Comparison of ENCODE assay signal across 22 cellular contexts in genomic region chr13:40186636-40187323, GRCh38.
A peak's percentile ranks its signal among the peaks of the same experiment; 100 is the strongest.
DNase-seq lines count a peak whose midpoint lies in the region; ATAC-seq and TF ChIP-seq lines count a peak whose summit lies in the region.
"Had no signal": no experiment of that assay in that cellular context is flagged by ENCODE, and none has a peak within 500 bp of the region (broad histone marks: within the 10 kb centered on the region; RNA-seq: fewer than 3 reads in every experiment).

No MANE protein-coding gene starts in this region.

- H3K4me1 Mint-ChIP-seq in CD8-positive, alpha-beta T cell (ENCODE audit: low read depth): peaks cover 90% of the 10 kb centered on the region
- peaks cover 53% of the 10 kb centered on the region for H3K4me1 Mint-ChIP-seq in activated T-helper 17 cell treated with anti-CD3 and anti-CD28 coated beads, Interleukin-2, amount 50 U/mL, for 72 hours
- H3K4me1 Mint-ChIP-seq in naive thymus-derived CD8-positive, alpha-beta T cell: peaks cover 58 to 97% (median 87%) of the 10 kb centered on the region in 4 donors
- peaks cover 16% of the 10 kb centered on the region for H3K4me1 Mint-ChIP-seq in glutamatergic neuron (ENCODE audit: low read depth, unreplicated experiment)

- CTCF ChIA-PET in CD8-positive, alpha-beta T cell (lab: Charles Lee): interaction anchor here (0.5 to 5.9 kb wide), 21 partner anchors 9 to 496 kb away, joined by 3 to 35 read pairs (median 4); no protein-coding TSS in a partner anchor

- intact Hi-C loops in CD8-positive, alpha-beta T cell (cut with DNase I, micrococcal nuclease): loop anchor here (1.0 to 5.0 kb wide), 10 partner anchors 14 to 480 kb away; partner anchors contain the start of gene FOXO1 (in 1 of the 2)

- POLR2A ChIA-PET in CD8-positive, alpha-beta T cell (lab: Charles Lee): interaction anchor here (0.5 to 13.1 kb wide), 22 partner anchors 12 to 796 kb away, joined by 3 to 151 read pairs (median 4); partner anchors contain the start of gene FOXO1
- POLR2A ChIA-PET in naive thymus-derived CD8-positive, alpha-beta T cell (lab: Charles Lee): interaction anchor here (0.6 to 3.2 kb wide), 33 partner anchors 9 to 1102 kb away, joined by 3 to 40 read pairs (median 5); partner anchors contain the start of gene FOXO1

- H3K4me3 ChIP-seq in CD8-positive, alpha-beta T cell (ENCODE audit: low read depth, low read length): peak overlapping the region; percentile 0
- H3K4me3 ChIP-seq: adrenal gland, cardiac muscle cell, K562, lung, prostate gland, SJCRH30, upper lobe of left lung had no signal

- H3K9me3 Mint-ChIP-seq in CD8-positive, alpha-beta T cell: no peaks in the 10 kb centered on the region
- peaks cover 4% of the 10 kb centered on the region for H3K9me3 Mint-ChIP-seq in activated T-helper 17 cell treated with anti-CD3 and anti-CD28 coated beads, Interleukin-2, amount 50 U/mL, for 72 hours
- H3K9me3 Mint-ChIP-seq in naive thymus-derived CD8-positive, alpha-beta T cell: peaks cover 0 to 19% (median 0%) of the 10 kb centered on the region in 9 donors
- H3K9me3 Mint-ChIP-seq in glutamatergic neuron (ENCODE audit: unreplicated experiment): peaks cover 2% of the 10 kb centered on the region
- H3K9me3 Mint-ChIP-seq: stimulated activated naive B cell treated with anti-CD40 and anti-IgM and Interleukin-4, amounts not matched to agents 10 μg/mL and 1 μg/mL and 100 μg/mL, for 72 hours had no signal

- no peaks in the 10 kb centered on the region for H3K27me3 Mint-ChIP-seq in CD8-positive, alpha-beta T cell (ENCODE audit: low read depth)
- no peaks in the 10 kb centered on the region for H3K27me3 Mint-ChIP-seq in activated T-helper 17 cell treated with anti-CD3 and anti-CD28 coated beads, Interleukin-2, amount 50 U/mL, for 72 hours
- H3K27me3 Mint-ChIP-seq in naive thymus-derived CD8-positive, alpha-beta T cell: peaks cover 0 to 1% (median 0%) of the 10 kb centered on the region in 5 donors
- H3K27me3 Mint-ChIP-seq in glutamatergic neuron (ENCODE audit: unreplicated experiment): no peaks in the 10 kb centered on the region
- H3K27me3 Mint-ChIP-seq: stimulated activated naive B cell treated with anti-CD40 and anti-IgM and Interleukin-4, amounts not matched to agents 10 μg/mL and 1 μg/mL and 100 μg/mL, for 72 hours had no signal

- H3K27me3 ChIP-seq in CD8-positive, alpha-beta T cell (ENCODE audit: insufficient read depth, low read length): no peaks in the 10 kb centered on the region
- H3K27me3 ChIP-seq: adrenal gland, cardiac muscle cell, SJCRH30, upper lobe of left lung had no signal

- ATAC-seq in CD8-positive, alpha-beta T cell: peak; percentile 4
- no peak for ATAC-seq in activated T-helper 17 cell treated with anti-CD3 and anti-CD28 coated beads, Interleukin-2, amount 50 U/mL, for 72 hours (replicated peaks)
- ATAC-seq in naive thymus-derived CD8-positive, alpha-beta T cell: peak in 1 of 2 donors; percentile 7
- ATAC-seq: K562 had no signal

- no peaks in the 10 kb centered on the region for H3K36me3 Mint-ChIP-seq in CD8-positive, alpha-beta T cell
- H3K36me3 Mint-ChIP-seq in activated T-helper 17 cell treated with anti-CD3 and anti-CD28 coated beads, Interleukin-2, amount 50 U/mL, for 72 hours (ENCODE audit: low read depth): no peaks in the 10 kb centered on the region
- peaks cover 0 to 7% (median 4%) of the 10 kb centered on the region in 3 donors for H3K36me3 Mint-ChIP-seq in naive thymus-derived CD8-positive, alpha-beta T cell
- no peaks in the 10 kb centered on the region for H3K36me3 Mint-ChIP-seq in glutamatergic neuron (ENCODE audit: unreplicated experiment)
- H3K36me3 Mint-ChIP-seq: stimulated activated naive B cell treated with anti-CD40 and anti-IgM and Interleukin-4, amounts not matched to agents 10 μg/mL and 1 μg/mL and 100 μg/mL, for 72 hours had no signal

- H3K9me3 ChIP-seq in CD8-positive, alpha-beta T cell (ENCODE audit: low read length): no peaks in the 10 kb centered on the region
- H3K9me3 ChIP-seq: adrenal gland, prostate gland, SJCRH30, upper lobe of left lung had no signal

- no peak for TF ChIP-seq CTCF in CD8-positive, alpha-beta T cell (IDR thresholded peaks at IDR 0.05)
- TF ChIP-seq CTCF in glutamatergic neuron (IDR thresholded peaks at IDR 0.05; ENCODE audit: partially characterized antibody, unreplicated experiment): no peak

- H3K27ac Mint-ChIP-seq in CD8-positive, alpha-beta T cell: peak overlapping the region; percentile 90
- peak overlapping the region; percentile 93 for H3K27ac Mint-ChIP-seq in activated T-helper 17 cell treated with anti-CD3 and anti-CD28 coated beads, Interleukin-2, amount 50 U/mL, for 72 hours
- H3K27ac Mint-ChIP-seq in naive thymus-derived CD8-positive, alpha-beta T cell: peak overlapping the region; percentile 92 to 99 (median 98)
- H3K27ac Mint-ChIP-seq in glutamatergic neuron (ENCODE audit: unreplicated experiment): no peak overlapping the region

- H3K36me3 ChIP-seq in CD8-positive, alpha-beta T cell (ENCODE audit: insufficient read depth, low read length): no peaks in the 10 kb centered on the region
- H3K36me3 ChIP-seq: adrenal gland, cardiac muscle cell, prostate gland, SJCRH30, upper lobe of left lung had no signal

- H3K27ac ChIP-seq in CD8-positive, alpha-beta T cell (ENCODE audit: low read depth, low read length): peak overlapping the region; percentile 53
- H3K27ac ChIP-seq: adrenal gland, C4-2B, cardiac muscle cell, prostate gland, SJCRH30 had no signal

- peak overlapping the region; percentile 59 for H3K4me3 Mint-ChIP-seq in CD8-positive, alpha-beta T cell
- H3K4me3 Mint-ChIP-seq in activated T-helper 17 cell treated with anti-CD3 and anti-CD28 coated beads, Interleukin-2, amount 50 U/mL, for 72 hours: peak overlapping the region; percentile 93
- H3K4me3 Mint-ChIP-seq in naive thymus-derived CD8-positive, alpha-beta T cell: peak overlapping the region; percentile 45 to 87 (median 81)
- no peak overlapping the region for H3K4me3 Mint-ChIP-seq in glutamatergic neuron (ENCODE audit: unreplicated experiment)
- H3K4me3 Mint-ChIP-seq: nephron had no signal

- H3K4me1 ChIP-seq in CD8-positive, alpha-beta T cell (ENCODE audit: insufficient read depth, low read length): peaks cover 76% of the 10 kb centered on the region
- H3K4me1 ChIP-seq: prostate gland had no signal

- DNase-seq in activated CD4-positive, CD25-positive, alpha-beta regulatory T cell treated with anti-CD3 and anti-CD28 coated beads, Interleukin-2, amount 50 U/mL, for 72 hours: peak; percentile 44
- DNase-seq in activated CD4-positive, CD25-positive, alpha-beta regulatory T cell (lab: John Stamatoyannopoulos, UW): no peak
- DNase-seq in CD8-positive, alpha-beta T cell: peak in 1 of 7 experiments; percentile 22
- no peak for DNase-seq in naive thymus-derived CD8-positive, alpha-beta T cell
- DNase-seq in NCI-H226 (no peak), SW480 (ENCODE audit: low spot score) (no peak), glutamatergic neuron (no peak)
- DNase-seq: adrenal gland; H7; head of caudate nucleus; NCI-H2081; NCI-H510A treated with DMSO at 0.1 percent for 48 hours; SJCRH30; stimulated activated naive B cell treated with anti-CD40 and anti-IgM and Interleukin-4, amounts not matched to agents 10 μg/mL and 1 μg/mL and 100 μg/mL, for 72 hours; upper lobe of left lung had no signal
